In genomic region chr10:125781374-125781773, GRCh38 we compare ENCODE assay signal across 32 cellular contexts. TPM values are rescaled to one million over a fixed set of nuclear protein-coding genes. Genes with fewer than 3 reads are reported as not detected.
"Had no signal": no experiment of that assay in that cellular context is flagged by ENCODE, and none has a peak within 500 bp of the region (broad histone marks: within the 10 kb centered on the region; RNA-seq: fewer than 3 reads in every experiment).

No MANE protein-coding gene starts in this region.

- H3K4me1 Mint-ChIP-seq: activated CD4-positive, alpha-beta T cell treated with anti-CD3 and anti-CD28 coated beads for 36 hours; activated CD4-positive, alpha-beta T cell treated with anti-CD3 and anti-CD28 coated beads, Interleukin-2, amount 10 ng/mL, durations not matched to agents 24 days and 14 days; activated naive CD4-positive, alpha-beta T cell treated with anti-CD3 and anti-CD28 coated beads, Interleukin-2, amount 10 ng/mL, durations not matched to agents 7 days and 5 days; activated naive CD8-positive, alpha-beta T cell treated with anti-CD3 and anti-CD28 coated beads, Interleukin-2, amount 10 ng/mL, durations not matched to agents 7 days and 5 days had no signal

- H3K4me3 Mint-ChIP-seq: activated CD4-positive, alpha-beta memory T cell treated with anti-CD3 and anti-CD28 coated beads for 36 hours; activated CD4-positive, alpha-beta T cell treated with anti-CD3 and anti-CD28 coated beads for 36 hours; activated CD4-positive, alpha-beta T cell treated with anti-CD3 and anti-CD28 coated beads, Interleukin-2, amount 10 ng/mL, durations not matched to agents 24 days and 14 days; activated CD8-positive, alpha-beta T cell treated with anti-CD3 and anti-CD28 coated beads, Interleukin-2, amount 10 ng/mL, durations not matched to agents 7 days and 5 days; activated naive CD4-positive, alpha-beta T cell treated with anti-CD3 and anti-CD28 coated beads, Interleukin-2, amount 10 ng/mL, durations not matched to agents 7 days and 5 days; activated naive CD8-positive, alpha-beta T cell treated with anti-CD3 and anti-CD28 coated beads, Interleukin-2, amount 10 ng/mL, durations not matched to agents 7 days and 5 days; activated T-helper 1 cell treated with anti-CD3 and anti-CD28 coated beads, Interleukin-12 subunit alpha, Interleukin-12 subunit beta, Interleukin-2, Interleukin-4 antibody, amounts not matched to agents 30 ng/mL and 10 ng/mL and 1 ng/mL, durations not matched to agents 14 hours and 24 hours and 36 hours; brain; dendritic cell treated with granulocyte-macrophage colony-stimulating factor and Interleukin-4, amounts not matched to agents 40 ng/mL and 50 ng/mL, for 4 days; effector memory CD8-positive, alpha-beta T cell had no signal

- H3K9me3 Mint-ChIP-seq: activated CD4-positive, alpha-beta memory T cell treated with anti-CD3 and anti-CD28 coated beads for 36 hours; activated CD4-positive, alpha-beta T cell treated with anti-CD3 and anti-CD28 coated beads, Interleukin-2, amount 10 ng/mL, durations not matched to agents 24 days and 14 days; activated naive CD4-positive, alpha-beta T cell treated with anti-CD3 and anti-CD28 coated beads, Interleukin-2, amount 10 ng/mL, durations not matched to agents 7 days and 5 days; activated naive CD4-positive, alpha-beta T cell treated with anti-CD3 and anti-CD28 coated beads, Interleukin-2, amount 50 U/mL, for 72 hours; activated naive CD8-positive, alpha-beta T cell treated with anti-CD3 and anti-CD28 coated beads, Interleukin-2, amount 10 ng/mL, durations not matched to agents 7 days and 5 days; activated T-helper 1 cell treated with anti-CD3 and anti-CD28 coated beads, Interleukin-12 subunit alpha, Interleukin-12 subunit beta, Interleukin-2, Interleukin-4 antibody, amounts not matched to agents 30 ng/mL and 10 ng/mL and 1 ng/mL, durations not matched to agents 14 hours and 24 hours and 36 hours; dendritic cell treated with granulocyte-macrophage colony-stimulating factor and Interleukin-4, amounts not matched to agents 40 ng/mL and 50 ng/mL, for 4 days; effector memory CD8-positive, alpha-beta T cell had no signal

- H3K9me3 ChIP-seq: ascending aorta, breast epithelium, colonic mucosa, esophagus squamous epithelium, gastroesophageal sphincter had no signal

- H3K27me3 Mint-ChIP-seq: activated CD4-positive, alpha-beta memory T cell treated with anti-CD3 and anti-CD28 coated beads for 36 hours; activated CD4-positive, alpha-beta T cell treated with anti-CD3 and anti-CD28 coated beads for 36 hours; activated CD4-positive, alpha-beta T cell treated with anti-CD3 and anti-CD28 coated beads, Interleukin-2, amount 10 ng/mL, durations not matched to agents 24 days and 14 days; activated naive CD8-positive, alpha-beta T cell treated with anti-CD3 and anti-CD28 coated beads, Interleukin-2, amount 10 ng/mL, durations not matched to agents 7 days and 5 days; brain had no signal

- ATAC-seq: activated CD4-positive, alpha-beta T cell treated with anti-CD3 and anti-CD28 coated beads for 36 hours; activated CD8-positive, alpha-beta T cell treated with anti-CD3 and anti-CD28 coated beads, Interleukin-2, amount 10 ng/mL, durations not matched to agents 7 days and 5 days; activated naive CD4-positive, alpha-beta T cell treated with anti-CD3 and anti-CD28 coated beads, Interleukin-2, amount 50 U/mL, for 72 hours; effector memory CD8-positive, alpha-beta T cell; gastroesophageal sphincter had no signal

- H3K27ac Mint-ChIP-seq: activated CD4-positive, alpha-beta memory T cell treated with anti-CD3 and anti-CD28 coated beads for 36 hours; activated CD4-positive, alpha-beta T cell treated with anti-CD3 and anti-CD28 coated beads for 36 hours; activated CD4-positive, alpha-beta T cell treated with anti-CD3 and anti-CD28 coated beads, Interleukin-2, amount 10 ng/mL, durations not matched to agents 24 days and 14 days; activated CD8-positive, alpha-beta T cell treated with anti-CD3 and anti-CD28 coated beads, Interleukin-2, amount 10 ng/mL, durations not matched to agents 7 days and 5 days; activated naive CD4-positive, alpha-beta T cell treated with anti-CD3 and anti-CD28 coated beads, Interleukin-2, amount 10 ng/mL, durations not matched to agents 7 days and 5 days; activated naive CD4-positive, alpha-beta T cell treated with anti-CD3 and anti-CD28 coated beads, Interleukin-2, amount 50 U/mL, for 72 hours; activated naive CD8-positive, alpha-beta T cell treated with anti-CD3 and anti-CD28 coated beads, Interleukin-2, amount 10 ng/mL, durations not matched to agents 7 days and 5 days; activated T-helper 1 cell treated with anti-CD3 and anti-CD28 coated beads, Interleukin-12 subunit alpha, Interleukin-12 subunit beta, Interleukin-2, Interleukin-4 antibody, amounts not matched to agents 30 ng/mL and 10 ng/mL and 1 ng/mL, durations not matched to agents 14 hours and 24 hours and 36 hours; dendritic cell treated with granulocyte-macrophage colony-stimulating factor and Interleukin-4, amounts not matched to agents 40 ng/mL and 50 ng/mL, for 4 days; effector memory CD8-positive, alpha-beta T cell had no signal

- H3K4me1 ChIP-seq: ascending aorta, breast epithelium, colonic mucosa, esophagus squamous epithelium, gastroesophageal sphincter had no signal

- DNase-seq: activated CD4-positive, alpha-beta memory T cell treated with anti-CD3 and anti-CD28 coated beads for 36 hours; activated CD4-positive, alpha-beta T cell treated with anti-CD3 and anti-CD28 coated beads for 36 hours; activated CD4-positive, alpha-beta T cell treated with anti-CD3 and anti-CD28 coated beads, Interleukin-2, amount 10 ng/mL, durations not matched to agents 24 days and 14 days; activated CD4-positive, CD25-positive, alpha-beta regulatory T cell; activated CD4-positive, CD25-positive, alpha-beta regulatory T cell treated with anti-CD3 and anti-CD28 coated beads, Interleukin-2, amount 50 U/mL, for 72 hours; activated CD8-positive, alpha-beta T cell treated with anti-CD3 and anti-CD28 coated beads, Interleukin-2, amount 10 ng/mL, durations not matched to agents 7 days and 5 days; activated gamma-delta T cell; activated naive CD4-positive, alpha-beta T cell; activated naive CD4-positive, alpha-beta T cell treated with anti-CD3 and anti-CD28 coated beads, Interleukin-2, amount 10 ng/mL, durations not matched to agents 7 days and 5 days; activated naive CD8-positive, alpha-beta T cell treated with anti-CD3 and anti-CD28 coated beads, Interleukin-2, amount 10 ng/mL, durations not matched to agents 7 days and 5 days; activated T-cell treated with anti-CD3 and anti-CD28 coated beads, Interleukin-2, amount 50 U/mL, for 48 hours; central memory CD4-positive, alpha-beta T cell; cerebellar nuclear complex; colonic mucosa; dorsolateral prefrontal cortex; effector CD4-positive, alpha-beta T cell; effector memory CD8-positive, alpha-beta T cell; esophagus squamous epithelium; foreskin melanocyte; T-helper 2 cell had no signal

- H3K4me3 ChIP-seq: ascending aorta, breast epithelium, cardiac muscle cell, colonic mucosa, dorsolateral prefrontal cortex, esophagus squamous epithelium, gastroesophageal sphincter had no signal

- H3K27me3 ChIP-seq: ascending aorta, breast epithelium, cardiac muscle cell, colonic mucosa, dorsolateral prefrontal cortex, esophagus squamous epithelium, gastroesophageal sphincter had no signal

- H3K27ac ChIP-seq: ascending aorta, breast epithelium, cardiac muscle cell, colonic mucosa, dorsolateral prefrontal cortex, epithelial cell of prostate, esophagus squamous epithelium, gastroesophageal sphincter had no signal

- H3K36me3 Mint-ChIP-seq: activated CD4-positive, alpha-beta memory T cell treated with anti-CD3 and anti-CD28 coated beads for 36 hours; activated naive CD4-positive, alpha-beta T cell treated with anti-CD3 and anti-CD28 coated beads, Interleukin-2, amount 10 ng/mL, durations not matched to agents 7 days and 5 days; activated naive CD4-positive, alpha-beta T cell treated with anti-CD3 and anti-CD28 coated beads, Interleukin-2, amount 50 U/mL, for 72 hours; activated naive CD8-positive, alpha-beta T cell treated with anti-CD3 and anti-CD28 coated beads, Interleukin-2, amount 10 ng/mL, durations not matched to agents 7 days and 5 days; brain had no signal

- H3K36me3 ChIP-seq: ascending aorta, breast epithelium, cardiac muscle cell, colonic mucosa, esophagus squamous epithelium had no signal

RNA-seq across cellular contexts. Expression of gene MMP21, which starts 5.8 kb away (rescaled TPM):
- total RNA-seq: activated CD4-positive, alpha-beta memory T cell treated with anti-CD3 and anti-CD28 coated beads for 36 hours; activated CD4-positive, alpha-beta T cell treated with anti-CD3 and anti-CD28 coated beads for 36 hours; activated CD8-positive, alpha-beta memory T cell treated with anti-CD3 and anti-CD28 coated beads for 36 hours; activated CD8-positive, alpha-beta T cell treated with anti-CD3 and anti-CD28 coated beads, Interleukin-2, amount 10 ng/mL, durations not matched to agents 7 days and 5 days; activated naive CD4-positive, alpha-beta T cell treated with anti-CD3 and anti-CD28 coated beads, Interleukin-2, amount 50 U/mL, for 72 hours; activated T-helper 1 cell treated with anti-CD3 and anti-CD28 coated beads, Interleukin-12 subunit alpha, Interleukin-12 subunit beta, Interleukin-2, Interleukin-4 antibody, amounts not matched to agents 30 ng/mL and 10 ng/mL and 1 ng/mL, durations not matched to agents 14 hours and 24 hours and 36 hours; ascending aorta; cardiac muscle cell; colonic mucosa; endothelial cell of umbilical vein; fibroblast of villous mesenchyme had no signal
- polyA plus RNA-seq: cardiac muscle cell had no signal
